23 cellular contexts compared by ENCODE assay signal in the genomic region with DNA sequence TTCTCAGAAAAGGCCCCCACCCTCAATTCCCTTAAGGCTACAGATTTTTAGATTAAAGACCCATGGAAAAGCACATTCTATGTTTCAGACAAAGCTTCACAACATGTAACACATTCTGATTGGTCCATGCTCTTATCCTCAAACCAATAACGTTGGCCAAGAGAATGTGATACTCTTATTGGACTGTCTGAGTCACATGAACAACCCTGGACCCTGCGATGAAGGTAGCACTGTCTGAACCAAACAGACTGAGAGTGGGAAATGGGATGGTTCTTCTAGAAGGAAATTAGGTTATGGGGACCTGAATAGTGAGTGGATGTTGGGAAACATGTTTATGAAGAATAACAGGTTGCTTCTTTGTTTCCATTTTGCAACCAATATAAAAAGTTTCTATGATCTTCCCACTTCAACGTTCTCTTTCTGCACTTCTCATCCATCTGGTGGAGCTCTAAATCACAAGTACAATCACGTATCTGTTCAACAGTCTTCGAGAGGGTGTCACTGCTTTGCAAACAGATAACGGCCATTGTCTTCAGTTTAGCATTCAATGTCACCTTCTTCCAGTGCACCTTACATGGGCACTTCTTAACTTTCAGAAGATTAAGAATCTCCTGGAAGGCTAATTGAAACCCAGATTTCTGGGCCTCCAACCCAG.
"Had no signal": no experiment of that assay in that cellular context is flagged by ENCODE, and none has a peak within 500 bp of the region (broad histone marks: within the 10 kb centered on the region; RNA-seq: fewer than 3 reads in every experiment).

No MANE protein-coding gene starts in this region.

- H3K9me3 Mint-ChIP-seq: activated T-helper 2 cell treated with anti-CD3 and anti-CD28 coated beads, Interferon-gamma antibody, Interleukin-2, Interleukin-4, amounts not matched to agents 10 μg/mL and 5 μg/mL and 100 μg/mL, durations not matched to agents 14 hours and 24 hours and 36 hours; natural killer cell had no signal

- H3K27ac Mint-ChIP-seq: activated B cell treated with CpG ODN at 0.5 μM for 24 hours; activated CD8-positive, alpha-beta memory T cell treated with anti-CD3 and anti-CD28 coated beads, Interleukin-2, amount 10 ng/mL, durations not matched to agents 7 days and 5 days; activated CD8-positive, alpha-beta T cell treated with anti-CD3 and anti-CD28 coated beads, Interleukin-2, amount 10 ng/mL, durations not matched to agents 7 days and 5 days; activated T-helper 2 cell treated with anti-CD3 and anti-CD28 coated beads, Interferon-gamma antibody, Interleukin-2, Interleukin-4, amounts not matched to agents 10 μg/mL and 5 μg/mL and 100 μg/mL, durations not matched to agents 14 hours and 24 hours and 36 hours; memory B cell; natural killer cell; T-helper 2 cell treated with Interferon-gamma antibody and Interleukin-4, amounts not matched to agents 5 μg/mL and 100 μg/mL, for 36 hours; type B pancreatic cell had no signal

- H3K4me1 Mint-ChIP-seq: activated B cell treated with CpG ODN at 0.5 μM for 24 hours had no signal

- H3K27me3 ChIP-seq: breast epithelium, gastroesophageal sphincter, vagina had no signal

- H3K27me3 Mint-ChIP-seq: type B pancreatic cell had no signal

- H3K36me3 Mint-ChIP-seq: activated CD8-positive, alpha-beta memory T cell treated with anti-CD3 and anti-CD28 coated beads, Interleukin-2, amount 10 ng/mL, durations not matched to agents 7 days and 5 days; memory B cell; natural killer cell; type B pancreatic cell had no signal

- H3K36me3 ChIP-seq: breast epithelium, gastroesophageal sphincter, spleen, vagina had no signal

- H3K4me3 Mint-ChIP-seq: activated B cell treated with CpG ODN at 0.5 μM for 24 hours; activated CD8-positive, alpha-beta memory T cell treated with anti-CD3 and anti-CD28 coated beads, Interleukin-2, amount 10 ng/mL, durations not matched to agents 7 days and 5 days; activated CD8-positive, alpha-beta T cell treated with anti-CD3 and anti-CD28 coated beads, Interleukin-2, amount 10 ng/mL, durations not matched to agents 7 days and 5 days; memory B cell; natural killer cell; T-helper 2 cell treated with Interferon-gamma antibody and Interleukin-4, amounts not matched to agents 5 μg/mL and 100 μg/mL, for 36 hours; type B pancreatic cell had no signal

- H3K9me3 ChIP-seq: vagina had no signal

- DNase-seq: activated B cell treated with CpG ODN at 0.5 μM for 24 hours; activated CD8-positive, alpha-beta memory T cell treated with anti-CD3 and anti-CD28 coated beads, Interleukin-2, amount 10 ng/mL, durations not matched to agents 7 days and 5 days; activated CD8-positive, alpha-beta T cell treated with anti-CD3 and anti-CD28 coated beads, Interleukin-2, amount 10 ng/mL, durations not matched to agents 7 days and 5 days; activated T-cell treated with anti-CD3 and anti-CD28 coated beads, Interleukin-2, amount 50 U/mL, for 48 hours; central memory CD4-positive, alpha-beta T cell; hippocampal formation; left cardiac atrium; natural killer cell; posterior cingulate gyrus; right cardiac atrium; spleen; stimulated activated CD4-positive, alpha-beta T cell treated with anti-CD3 and anti-CD28 coated beads, Interleukin-2, amount 100 ng/mL, for 48 hours; stimulated activated naive CD8-positive, alpha-beta T cell treated with anti-CD3 and anti-CD28 coated beads, Interleukin-15, Interleukin-2, amounts not matched to agents 100 U/mL and 50 U/mL, for 24 hours had no signal

- ATAC-seq: activated CD8-positive, alpha-beta memory T cell treated with anti-CD3 and anti-CD28 coated beads, Interleukin-2, amount 10 ng/mL, durations not matched to agents 7 days and 5 days; activated CD8-positive, alpha-beta T cell treated with anti-CD3 and anti-CD28 coated beads, Interleukin-2, amount 10 ng/mL, durations not matched to agents 7 days and 5 days; activated naive CD4-positive, alpha-beta T cell treated with anti-CD3 and anti-CD28 coated beads, Interleukin-2, amount 50 U/mL, for 72 hours; gastroesophageal sphincter; left cardiac atrium; natural killer cell; right cardiac atrium; stimulated activated naive CD8-positive, alpha-beta T cell treated with anti-CD3 and anti-CD28 coated beads, Interleukin-15, Interleukin-2, amounts not matched to agents 100 U/mL and 50 U/mL, for 24 hours had no signal

- H3K4me1 ChIP-seq: breast epithelium, gastroesophageal sphincter, spleen, vagina had no signal

- H3K4me3 ChIP-seq: breast epithelium, gastroesophageal sphincter, spleen, vagina had no signal

- H3K27ac ChIP-seq: breast epithelium, gastroesophageal sphincter, spleen, vagina had no signal

- FAIRE-seq: endothelial cell of umbilical vein, keratinocyte had no signal
